In genomic region chr3:44525060-44525459, GRCh38 we compare ENCODE assay signal across 22 cellular contexts.
"Had no signal": no experiment of that assay in that cellular context is flagged by ENCODE, and none has a peak within 500 bp of the region (broad histone marks: within the 10 kb centered on the region; RNA-seq: fewer than 3 reads in every experiment).

No MANE protein-coding gene starts in this region.

- H3K4me3 ChIP-seq: left ventricle myocardium inferior, lung, ovary, right atrium auricular region, right lobe of liver, skin epidermis, stomach, testis, thyroid gland, transverse colon, upper lobe of right lung had no signal

- H3K9me3 ChIP-seq: left ventricle myocardium inferior, ovary, right atrium auricular region, right lobe of liver, stomach, testis, thyroid gland, transverse colon, upper lobe of right lung had no signal

- H3K4me1 ChIP-seq: left ventricle myocardium inferior, right atrium auricular region, right lobe of liver, stomach, testis, thyroid gland, upper lobe of right lung had no signal

- H3K36me3 ChIP-seq: left ventricle myocardium inferior, ovary, right atrium auricular region, right lobe of liver, stomach, thyroid gland, transverse colon, upper lobe of right lung had no signal

- H3K27ac ChIP-seq: left ventricle myocardium inferior, ovary, right atrium auricular region, right lobe of liver, skin epidermis, stomach, testis, thyroid gland, transverse colon, upper lobe of right lung had no signal

- H3K27me3 ChIP-seq: ovary, right atrium auricular region, right lobe of liver, testis, thyroid gland had no signal

- DNase-seq: hippocampal formation; immature natural killer cell; kidney; left ventricle myocardium inferior; mesendoderm; naive thymus-derived CD4-positive, alpha-beta T cell; ovary; right lobe of liver; stimulated activated CD4-positive, alpha-beta T cell treated with anti-CD3 and anti-CD28 coated beads, Interleukin-12 subunit alpha, Interleukin-12 subunit beta, amount 100 ng/mL, for 4 hours; stimulated activated CD4-positive, alpha-beta T cell treated with anti-CD3 and anti-CD28 coated beads, Interleukin-15, amount 100 ng/mL, for 24 hours; stimulated activated CD4-positive, alpha-beta T cell treated with anti-CD3 and anti-CD28 coated beads, Interleukin-2, amount 100 ng/mL, for 24 hours; stimulated activated CD4-positive, alpha-beta T cell treated with anti-CD3 and anti-CD28 coated beads, Interleukin-4, amount 100 ng/mL, for 1 hour; stimulated activated naive B cell treated with anti-CD40 and anti-IgM and Interleukin-4, amounts not matched to agents 10 μg/mL and 1 μg/mL and 100 μg/mL, for 72 hours; stimulated activated naive CD8-positive, alpha-beta T cell treated with anti-CD3 and anti-CD28 coated beads, Interleukin-15, Interleukin-2, amounts not matched to agents 100 U/mL and 50 U/mL, for 24 hours; stomach; testis; thyroid gland; transverse colon; upper lobe of right lung had no signal
